In genomic region chr7:20112646-20113045, GRCh38 we compare ENCODE assay signal across 17 cellular contexts.
DNase-seq lines count a peak whose midpoint lies in the region; TF ChIP-seq lines count a peak whose summit lies in the region.
"Had no signal": no experiment of that assay in that cellular context is flagged by ENCODE, and none has a peak within 500 bp of the region (broad histone marks: within the 10 kb centered on the region; RNA-seq: fewer than 3 reads in every experiment).

No MANE protein-coding gene starts in this region.

- no peaks in the 10 kb centered on the region for H3K79me2 ChIP-seq in hepatocyte

- no peak overlapping the region for H3K4me3 ChIP-seq in HUES64 (ENCODE audit: low read length)
- no peak overlapping the region for H3K4me3 ChIP-seq in hepatocyte
- no peak overlapping the region for H3K4me3 ChIP-seq in neuronal stem cell (ENCODE audit: low read length in 2 of 2)
- H3K4me3 ChIP-seq in foreskin fibroblast (ENCODE audit: low read depth in 1 of 2, low read length in 2 of 2): no peak overlapping the region
- H3K4me3 ChIP-seq: K562, PC-9 had no signal

- H3K9me3 ChIP-seq in HUES64 (ENCODE audit: insufficient read depth, low read depth, low read length) (no peaks in the 10 kb centered on the region), hepatocyte (ENCODE audit: low read depth) (no peaks in the 10 kb centered on the region), neuronal stem cell (replicated peaks in 1 of 2; ENCODE audit: control insufficient read depth in 2 of 2, insufficient read depth in 1 of 2, low read depth in 1 of 2, low read length in 2 of 2) (no peaks in the 10 kb centered on the region)

- H3K4me1 ChIP-seq in HUES64 (ENCODE audit: insufficient read depth, low read length) (peaks cover 62% of the 10 kb centered on the region), hepatocyte (ENCODE audit: insufficient read depth) (peaks cover 8% of the 10 kb centered on the region), neuronal stem cell (ENCODE audit: control insufficient read depth in 2 of 2, insufficient read depth in 1 of 2, low read depth in 1 of 2, low read length in 2 of 2) (peaks cover 7 to 19% of the 10 kb centered on the region in 2 donors)

- no peak overlapping the region for H3K14ac ChIP-seq in neuronal stem cell (ENCODE audit: low read length)

- no peak overlapping the region for H2BK15ac ChIP-seq in neuronal stem cell (ENCODE audit: low read length)

- H3K9ac ChIP-seq in HUES64 (ENCODE audit: low read depth, low read length) (0 out of 2 replicates have a peak overlapping the region, but pooled peaks have one; percentile 8), neuronal stem cell (ENCODE audit: low read depth, low read length, poor library complexity) (no peak overlapping the region)

- TF ChIP-seq CTCF in hepatocyte (IDR thresholded peaks at IDR 0.05; ENCODE audit: poor library complexity) (no peak), foreskin fibroblast (IDR thresholded peaks at IDR 0.05; ENCODE audit: low read depth, low read length) (no peak)

- H3K79me1 ChIP-seq in neuronal stem cell (ENCODE audit: low read depth, low read length): no peaks in the 10 kb centered on the region

- H4K91ac ChIP-seq in neuronal stem cell (ENCODE audit: low read depth, low read length, poor library complexity): no peak overlapping the region

- H4K8ac ChIP-seq in neuronal stem cell (ENCODE audit: low read depth, low read length): no peak overlapping the region

- no peak overlapping the region for H2AFZ ChIP-seq in hepatocyte
- no peak overlapping the region for H2AFZ ChIP-seq in neuronal stem cell (ENCODE audit: low read length)
- H2AFZ ChIP-seq: PC-9 had no signal

- no peak overlapping the region for H2BK120ac ChIP-seq in neuronal stem cell (ENCODE audit: low read depth, low read length)

- no peak overlapping the region for H3K18ac ChIP-seq in neuronal stem cell (ENCODE audit: low read length)

- H3K27me3 ChIP-seq in HUES64 (ENCODE audit: insufficient read depth, low read length) (no peaks in the 10 kb centered on the region), hepatocyte (no peaks in the 10 kb centered on the region), neuronal stem cell (ENCODE audit: control insufficient read depth in 3 of 3, insufficient read depth in 3 of 3, low read depth in 1 of 3, low read length in 3 of 3) (no peaks in the 10 kb centered on the region)

- peak overlapping the region; percentile 37; the same call in 1 of the 2 replicates for H3K27ac ChIP-seq in HUES64 (ENCODE audit: low read depth, low read length)
- peak overlapping the region; percentile 74 for H3K27ac ChIP-seq in hepatocyte
- no peak overlapping the region for H3K27ac ChIP-seq in neuronal stem cell (replicated peaks; ENCODE audit: low read length)
- H3K27ac ChIP-seq: HL-60, PC-9 had no signal

- no peak overlapping the region for H3K23ac ChIP-seq in neuronal stem cell (ENCODE audit: low read depth, low read length, poor library complexity)

- no peaks in the 10 kb centered on the region for H4K20me1 ChIP-seq in hepatocyte (ENCODE audit: insufficient read depth, poor library complexity, severe bottlenecking)

- no peak overlapping the region for H3K4ac ChIP-seq in neuronal stem cell (ENCODE audit: low read length)

- H2AK5ac ChIP-seq in neuronal stem cell (ENCODE audit: low read depth, low read length): no peak overlapping the region

- no peaks in the 10 kb centered on the region for H3K9me2 ChIP-seq in hepatocyte (replicated peaks; ENCODE audit: insufficient read depth)

- no peak overlapping the region for H3K4me2 ChIP-seq in hepatocyte
- H3K4me2 ChIP-seq in neuronal stem cell (ENCODE audit: insufficient read depth, low read length, poor library complexity, severe bottlenecking): no peak overlapping the region
- H3K4me2 ChIP-seq: PC-9 had no signal

- no peak overlapping the region for H2BK12ac ChIP-seq in neuronal stem cell (ENCODE audit: low read length)

- H2BK5ac ChIP-seq in neuronal stem cell (ENCODE audit: low read length): no peak overlapping the region

- peak; percentile 21 for DNase-seq in NCI-H2227 treated with DMSO at 0.1 percent for 48 hours (lab: John Stamatoyannopoulos, UW)
- DNase-seq in hepatocyte (ENCODE audit: low spot score): no peak
- peak; percentile 18 for DNase-seq in neuronal stem cell (ENCODE audit: low spot score)
- DNase-seq in activated CD4-positive, CD25-positive, alpha-beta regulatory T cell (lab: John Stamatoyannopoulos, UW): no peak
- DNase-seq in foreskin fibroblast: no peak
- DNase-seq in islet precursor cell: no peak
- DNase-seq: Calu3; CD4-positive, alpha-beta memory T cell; HCEC 1CT; NCI-H1436; NCI-H2081 treated with DMSO at 0.1 percent for 48 hours; NCI-H345; NCI-H526; PC-9 had no signal

- H3K36me3 ChIP-seq in HUES64 (ENCODE audit: insufficient read depth, low read length): peaks cover 25% of the 10 kb centered on the region
- no peaks in the 10 kb centered on the region for H3K36me3 ChIP-seq in hepatocyte (replicated peaks; ENCODE audit: insufficient read depth, low read depth)
- no peaks in the 10 kb centered on the region for H3K36me3 ChIP-seq in neuronal stem cell (replicated peaks in 1 of 2; ENCODE audit: control insufficient read depth in 2 of 2, insufficient read depth in 2 of 2, low read length in 2 of 2)

Comparison
In these comparisons a context has a peak if more than half of its experiments do, and no peak if none do; other contexts are left out.
1. DNase-seq: peak in NCI-H2227 treated with DMSO at 0.1 percent for 48 hours (single experiment) and neuronal stem cell (single experiment); none in hepatocyte (single experiment), activated CD4-positive, CD25-positive, alpha-beta regulatory T cell (0 of 4), foreskin fibroblast (0 of 2) and islet precursor cell (single experiment).